In the genomic region with DNA sequence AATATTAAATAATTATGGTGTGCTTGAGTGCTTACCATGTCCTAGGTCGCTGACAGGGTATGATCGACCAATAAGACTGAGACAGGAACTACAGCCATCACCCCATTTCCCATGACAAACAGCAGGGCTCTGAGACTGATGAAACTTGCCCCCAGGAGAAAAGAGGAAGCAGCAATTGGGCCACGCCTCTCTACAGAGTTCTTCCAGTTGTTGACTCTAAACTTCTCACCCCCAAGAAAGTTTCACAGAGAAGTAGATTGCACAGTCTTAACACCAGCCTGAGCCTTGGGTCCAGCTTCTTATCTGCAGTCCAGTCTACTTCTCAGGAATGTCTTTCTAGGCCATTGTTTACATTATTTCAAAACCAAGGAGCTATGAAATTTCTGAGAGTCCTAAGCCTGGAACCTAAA, we compare ENCODE assay signal across 9 cellular contexts.
DNase-seq lines count a peak whose midpoint lies in the region; ATAC-seq and TF ChIP-seq lines count a peak whose summit lies in the region.
"Had no signal": no experiment of that assay in that cellular context is flagged by ENCODE, and none has a peak within 500 bp of the region (broad histone marks: within the 10 kb centered on the region; RNA-seq: fewer than 3 reads in every experiment).

No MANE protein-coding gene starts in this region.

- POLR2A ChIA-PET in activated CD4-positive, alpha-beta T cell treated with anti-CD3 and anti-CD28 coated beads, Interleukin-2, amount 10 ng/mL, durations not matched to agents 7 days and 5 days (lab: Charles Lee): no interaction called here

- 44 to 84% methylated on average over 3 of the region's 3 CpGs for WGBS in upper lobe of left lung, 2 donors

- peak in 1 of 4 donors; percentile 50 for TF ChIP-seq EP300 in upper lobe of left lung (IDR thresholded peaks at IDR 0.05)

- peaks cover 21% of the 10 kb centered on the region for H3K4me1 Mint-ChIP-seq in activated CD4-positive, alpha-beta T cell treated with anti-CD3 and anti-CD28 coated beads, Interleukin-2, amount 10 ng/mL, durations not matched to agents 7 days and 5 days

- CTCF ChIA-PET in activated CD4-positive, alpha-beta T cell treated with anti-CD3 and anti-CD28 coated beads, Interleukin-2, amount 10 ng/mL, durations not matched to agents 7 days and 5 days (lab: Charles Lee): interaction anchor here (0.7 to 1.4 kb wide), 5 partner anchors 11 to 180 kb away, joined by 3 read pairs; no protein-coding TSS in a partner anchor

- H3K27me3 ChIP-seq in right atrium auricular region: no peaks in the 10 kb centered on the region
- H3K27me3 ChIP-seq in upper lobe of left lung: no peaks in the 10 kb centered on the region

- peaks cover 6% of the 10 kb centered on the region for H3K36me3 Mint-ChIP-seq in activated CD4-positive, alpha-beta T cell treated with anti-CD3 and anti-CD28 coated beads, Interleukin-2, amount 10 ng/mL, durations not matched to agents 7 days and 5 days (ENCODE audit: low read depth)

- peak; percentile 82 for ATAC-seq in HG03045 (IDR thresholded peaks at IDR 0.05; ENCODE audit: unreplicated experiment)
- ATAC-seq in upper lobe of left lung (ENCODE audit: low FRiP score in 2 of 2): peak; percentile 83 to 84

- peaks cover 0 to 14% of the 10 kb centered on the region in 2 donors for H3K4me1 ChIP-seq in right atrium auricular region
- H3K4me1 ChIP-seq in upper lobe of left lung: peaks cover 12 to 21% (median 16%) of the 10 kb centered on the region in 4 donors

- TF ChIP-seq POLR2A in upper lobe of left lung (IDR thresholded peaks at IDR 0.05): peak in 1 of 4 donors; percentile 39

- peaks cover 31% of the 10 kb centered on the region for H3K9me3 Mint-ChIP-seq in activated CD4-positive, alpha-beta T cell treated with anti-CD3 and anti-CD28 coated beads, Interleukin-2, amount 10 ng/mL, durations not matched to agents 7 days and 5 days

- H3K4me3 ChIP-seq in right atrium auricular region (no peak overlapping the region), upper lobe of left lung (no peak overlapping the region)

- H3K27ac ChIP-seq in right atrium auricular region (peak overlapping the region in 1 of 2 donors; percentile 17), upper lobe of left lung (peak overlapping the region; percentile 60 to 69 (median 66))

- H3K27ac Mint-ChIP-seq in activated CD4-positive, alpha-beta T cell treated with anti-CD3 and anti-CD28 coated beads, Interleukin-2, amount 10 ng/mL, durations not matched to agents 7 days and 5 days: peak overlapping the region; percentile 42
- H3K27ac Mint-ChIP-seq: activated naive CD8-positive, alpha-beta T cell treated with anti-CD3 and anti-CD28 coated beads, Interleukin-2, amount 10 ng/mL, durations not matched to agents 7 days and 5 days had no signal

- no peak for TF ChIP-seq CTCF in right atrium auricular region (IDR thresholded peaks at IDR 0.05)
- no peak for TF ChIP-seq CTCF in upper lobe of left lung (IDR thresholded peaks at IDR 0.05)

- H3K4me3 Mint-ChIP-seq in activated CD4-positive, alpha-beta T cell treated with anti-CD3 and anti-CD28 coated beads, Interleukin-2, amount 10 ng/mL, durations not matched to agents 7 days and 5 days: no peak overlapping the region
- H3K4me3 Mint-ChIP-seq: activated naive CD8-positive, alpha-beta T cell treated with anti-CD3 and anti-CD28 coated beads, Interleukin-2, amount 10 ng/mL, durations not matched to agents 7 days and 5 days had no signal

- no peak for DNase-seq in activated CD4-positive, alpha-beta T cell treated with anti-CD3 and anti-CD28 coated beads, Interleukin-2, amount 10 ng/mL, durations not matched to agents 7 days and 5 days
- no peak for DNase-seq in activated CD4-positive, alpha-beta T cell treated with anti-CD3 and anti-CD28 coated beads for 1 hour
- DNase-seq in SIG-M5 treated with dmso at 0.1 percent for 504 hours (lab: John Stamatoyannopoulos, UW; ENCODE audit: unreplicated experiment): peak; percentile 100
- peak; percentile 69 for DNase-seq in right atrium auricular region (ENCODE audit: low spot score)
- DNase-seq in upper lobe of left lung: peak in 1 of 2 donors; percentile 81
- no peak for DNase-seq in T-helper 2 cell
- no peak for DNase-seq in mesenteric fat pad (ENCODE audit: low spot score)
- DNase-seq: activated naive CD8-positive, alpha-beta T cell treated with anti-CD3 and anti-CD28 coated beads, Interleukin-2, amount 10 ng/mL, durations not matched to agents 7 days and 5 days had no signal

- H3K27me3 Mint-ChIP-seq in activated CD4-positive, alpha-beta T cell treated with anti-CD3 and anti-CD28 coated beads, Interleukin-2, amount 10 ng/mL, durations not matched to agents 7 days and 5 days: no peaks in the 10 kb centered on the region

- H3K9me3 ChIP-seq in right atrium auricular region (peaks cover 0 to 18% of the 10 kb centered on the region in 2 donors), upper lobe of left lung (peaks cover 0 to 13% (median 5%) of the 10 kb centered on the region in 4 donors)

- H3K36me3 ChIP-seq in right atrium auricular region (no peaks in the 10 kb centered on the region), upper lobe of left lung (no peaks in the 10 kb centered on the region)

Comparison
In these comparisons a context has a peak if more than half of its experiments do, and no peak if none do; other contexts are left out.
1. DNase-seq: peak in SIG-M5 treated with dmso at 0.1 percent for 504 hours (single experiment) and right atrium auricular region (single experiment); none in activated CD4-positive, alpha-beta T cell treated with anti-CD3 and anti-CD28 coated beads, Interleukin-2, amount 10 ng/mL, durations not matched to agents 7 days and 5 days (single experiment), activated CD4-positive, alpha-beta T cell treated with anti-CD3 and anti-CD28 coated beads for 1 hour (single experiment), T-helper 2 cell (0 of 5) and mesenteric fat pad (single experiment).